6 cellular contexts compared by ENCODE assay signal in genomic region chr15:70963199-70963598, GRCh38.
"Had no signal": no experiment of that assay in that cellular context is flagged by ENCODE, and none has a peak within 500 bp of the region (broad histone marks: within the 10 kb centered on the region; RNA-seq: fewer than 3 reads in every experiment).

No MANE protein-coding gene starts in this region.

- FAIRE-seq: H54 had no signal

- H3K27ac ChIP-seq: GM23248, HL-60 had no signal

- H3K9ac ChIP-seq: GM23248 had no signal

- DNase-seq: GM23248, GOT3, H9, KG1 had no signal

- H2AFZ ChIP-seq: GM23248 had no signal

- H3K4me3 ChIP-seq: GM23248 had no signal
